In the genomic region with DNA sequence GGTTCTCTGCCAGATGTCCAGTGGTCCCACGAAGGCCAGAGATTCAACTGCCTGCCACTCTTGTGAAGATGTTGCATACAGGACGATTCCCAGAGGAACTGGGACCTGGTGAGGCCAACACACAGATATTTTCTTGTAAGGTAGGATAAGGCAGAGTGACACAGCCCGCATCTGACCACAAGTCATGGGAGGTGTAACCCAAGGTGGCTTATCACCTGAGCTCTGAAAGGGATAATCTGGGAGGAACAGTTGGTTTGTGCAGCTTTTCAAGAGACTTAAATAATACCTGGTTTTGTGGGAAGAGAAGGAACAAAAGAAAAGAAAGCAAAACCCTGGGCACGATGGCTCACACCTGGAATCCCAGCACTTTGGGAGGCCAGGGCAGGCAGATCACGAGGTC, we compare ENCODE assay signal across 2 cellular contexts.
TF ChIP-seq lines count a peak whose summit lies in the region.

No MANE protein-coding gene starts in this region.

TF ChIP-seq in IMR-90, 13 proteins besides CTCF, POLR2A, EP300 and RAD21:
- TF ChIP-seq RFX5 (IDR thresholded peaks at IDR 0.05; ENCODE audit: low read depth, low read length): no peak
- TF ChIP-seq CHD1 (IDR thresholded peaks at IDR 0.05; ENCODE audit: low read depth, low read length): no peak
- no peak for TF ChIP-seq CEBPB (IDR thresholded peaks at IDR 0.05; ENCODE audit: low read depth, low read length)
- no peak for TF ChIP-seq FOS (IDR thresholded peaks at IDR 0.05; ENCODE audit: low read depth, low read length)
- TF ChIP-seq MAFK (IDR thresholded peaks at IDR 0.05; ENCODE audit: low read depth, low read length): no peak
TF ChIP-seq in IMR-90: peak in this region for 0.

TF ChIP-seq in K562, 482 proteins besides CTCF, POLR2A, EP300 and RAD21 (continues in another document):
- TF ChIP-seq, protein P1, sequence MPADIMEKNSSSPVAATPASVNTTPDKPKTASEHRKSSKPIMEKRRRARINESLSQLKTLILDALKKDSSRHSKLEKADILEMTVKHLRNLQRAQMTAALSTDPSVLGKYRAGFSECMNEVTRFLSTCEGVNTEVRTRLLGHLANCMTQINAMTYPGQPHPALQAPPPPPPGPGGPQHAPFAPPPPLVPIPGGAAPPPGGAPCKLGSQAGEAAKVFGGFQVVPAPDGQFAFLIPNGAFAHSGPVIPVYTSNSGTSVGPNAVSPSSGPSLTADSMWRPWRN (IDR thresholded peaks at IDR 0.05; ENCODE audit: low read depth): no peak
- TF ChIP-seq PHF21A (IDR thresholded peaks at IDR 0.05; ENCODE audit: borderline replicate concordance, low read depth): no peak
- no peak for TF ChIP-seq RBM22 (IDR thresholded peaks at IDR 0.05; ENCODE audit: low read depth, low read length, poor library complexity, severe bottlenecking)
- peak; percentile 24; the same call in 1 of the 2 replicates for TF ChIP-seq KLF16 (IDR thresholded peaks at IDR 0.05)
- TF ChIP-seq ETV1 (tag; conservative IDR thresholded peaks at IDR 0.05; ENCODE audit: low read depth): no peak
- no peak for TF ChIP-seq E2F3 (CRISPR knock-in tag; IDR thresholded peaks at IDR 0.05)
- TF ChIP-seq RBM34 (IDR thresholded peaks at IDR 0.05; ENCODE audit: borderline replicate concordance, insufficient read depth, low read length): no peak
- TF ChIP-seq CBFA2T3 (IDR thresholded peaks at IDR 0.05): peak; percentile 87
- TF ChIP-seq, protein P2, sequence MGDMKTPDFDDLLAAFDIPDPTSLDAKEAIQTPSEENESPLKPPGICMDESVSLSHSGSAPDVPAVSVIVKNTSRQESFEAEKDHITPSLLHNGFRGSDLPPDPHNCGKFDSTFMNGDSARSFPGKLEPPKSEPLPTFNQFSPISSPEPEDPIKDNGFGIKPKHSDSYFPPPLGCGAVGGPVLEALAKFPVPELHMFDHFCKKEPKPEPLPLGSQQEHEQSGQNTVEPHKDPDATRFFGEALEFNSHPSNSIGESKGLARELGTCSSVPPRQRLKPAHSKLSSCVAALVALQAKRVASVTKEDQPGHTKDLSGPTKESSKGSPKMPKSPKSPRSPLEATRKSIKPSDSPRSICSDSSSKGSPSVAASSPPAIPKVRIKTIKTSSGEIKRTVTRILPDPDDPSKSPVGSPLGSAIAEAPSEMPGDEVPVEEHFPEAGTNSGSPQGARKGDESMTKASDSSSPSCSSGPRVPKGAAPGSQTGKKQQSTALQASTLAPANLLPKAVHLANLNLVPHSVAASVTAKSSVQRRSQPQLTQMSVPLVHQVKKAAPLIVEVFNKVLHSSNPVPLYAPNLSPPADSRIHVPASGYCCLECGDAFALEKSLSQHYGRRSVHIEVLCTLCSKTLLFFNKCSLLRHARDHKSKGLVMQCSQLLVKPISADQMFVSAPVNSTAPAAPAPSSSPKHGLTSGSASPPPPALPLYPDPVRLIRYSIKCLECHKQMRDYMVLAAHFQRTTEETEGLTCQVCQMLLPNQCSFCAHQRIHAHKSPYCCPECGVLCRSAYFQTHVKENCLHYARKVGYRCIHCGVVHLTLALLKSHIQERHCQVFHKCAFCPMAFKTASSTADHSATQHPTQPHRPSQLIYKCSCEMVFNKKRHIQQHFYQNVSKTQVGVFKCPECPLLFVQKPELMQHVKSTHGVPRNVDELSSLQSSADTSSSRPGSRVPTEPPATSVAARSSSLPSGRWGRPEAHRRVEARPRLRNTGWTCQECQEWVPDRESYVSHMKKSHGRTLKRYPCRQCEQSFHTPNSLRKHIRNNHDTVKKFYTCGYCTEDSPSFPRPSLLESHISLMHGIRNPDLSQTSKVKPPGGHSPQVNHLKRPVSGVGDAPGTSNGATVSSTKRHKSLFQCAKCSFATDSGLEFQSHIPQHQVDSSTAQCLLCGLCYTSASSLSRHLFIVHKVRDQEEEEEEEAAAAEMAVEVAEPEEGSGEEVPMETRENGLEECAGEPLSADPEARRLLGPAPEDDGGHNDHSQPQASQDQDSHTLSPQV (IDR thresholded peaks at IDR 0.05): no peak
- TF ChIP-seq RBM39 (optimal IDR thresholded peaks at IDR 0.05; ENCODE audit: low read depth, low read length): no peak
- TF ChIP-seq, protein P3, sequence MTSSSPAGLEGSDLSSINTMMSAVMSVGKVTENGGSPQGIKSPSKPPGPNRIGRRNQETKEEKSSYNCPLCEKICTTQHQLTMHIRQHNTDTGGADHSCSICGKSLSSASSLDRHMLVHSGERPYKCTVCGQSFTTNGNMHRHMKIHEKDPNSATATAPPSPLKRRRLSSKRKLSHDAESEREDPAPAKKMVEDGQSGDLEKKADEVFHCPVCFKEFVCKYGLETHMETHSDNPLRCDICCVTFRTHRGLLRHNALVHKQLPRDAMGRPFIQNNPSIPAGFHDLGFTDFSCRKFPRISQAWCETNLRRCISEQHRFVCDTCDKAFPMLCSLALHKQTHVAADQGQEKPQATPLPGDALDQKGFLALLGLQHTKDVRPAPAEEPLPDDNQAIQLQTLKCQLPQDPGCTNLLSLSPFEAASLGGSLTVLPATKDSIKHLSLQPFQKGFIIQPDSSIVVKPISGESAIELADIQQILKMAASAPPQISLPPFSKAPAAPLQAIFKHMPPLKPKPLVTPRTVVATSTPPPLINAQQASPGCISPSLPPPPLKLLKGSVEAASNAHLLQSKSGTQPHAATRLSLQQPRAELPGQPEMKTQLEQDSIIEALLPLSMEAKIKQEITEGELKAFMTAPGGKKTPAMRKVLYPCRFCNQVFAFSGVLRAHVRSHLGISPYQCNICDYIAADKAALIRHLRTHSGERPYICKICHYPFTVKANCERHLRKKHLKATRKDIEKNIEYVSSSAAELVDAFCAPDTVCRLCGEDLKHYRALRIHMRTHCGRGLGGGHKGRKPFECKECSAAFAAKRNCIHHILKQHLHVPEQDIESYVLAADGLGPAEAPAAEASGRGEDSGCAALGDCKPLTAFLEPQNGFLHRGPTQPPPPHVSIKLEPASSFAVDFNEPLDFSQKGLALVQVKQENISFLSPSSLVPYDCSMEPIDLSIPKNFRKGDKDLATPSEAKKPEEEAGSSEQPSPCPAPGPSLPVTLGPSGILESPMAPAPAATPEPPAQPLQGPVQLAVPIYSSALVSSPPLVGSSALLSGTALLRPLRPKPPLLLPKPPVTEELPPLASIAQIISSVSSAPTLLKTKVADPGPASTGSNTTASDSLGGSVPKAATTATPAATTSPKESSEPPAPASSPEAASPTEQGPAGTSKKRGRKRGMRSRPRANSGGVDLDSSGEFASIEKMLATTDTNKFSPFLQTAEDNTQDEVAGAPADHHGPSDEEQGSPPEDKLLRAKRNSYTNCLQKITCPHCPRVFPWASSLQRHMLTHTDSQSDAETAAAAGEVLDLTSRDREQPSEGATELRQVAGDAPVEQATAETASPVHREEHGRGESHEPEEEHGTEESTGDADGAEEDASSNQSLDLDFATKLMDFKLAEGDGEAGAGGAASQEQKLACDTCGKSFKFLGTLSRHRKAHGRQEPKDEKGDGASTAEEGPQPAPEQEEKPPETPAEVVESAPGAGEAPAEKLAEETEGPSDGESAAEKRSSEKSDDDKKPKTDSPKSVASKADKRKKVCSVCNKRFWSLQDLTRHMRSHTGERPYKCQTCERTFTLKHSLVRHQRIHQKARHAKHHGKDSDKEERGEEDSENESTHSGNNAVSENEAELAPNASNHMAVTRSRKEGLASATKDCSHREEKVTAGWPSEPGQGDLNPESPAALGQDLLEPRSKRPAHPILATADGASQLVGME (CRISPR knock-in tag; IDR thresholded peaks at IDR 0.05): no peak
- TF ChIP-seq ZNF224 (CRISPR knock-in tag; IDR thresholded peaks at IDR 0.05): no peak
- no peak for TF ChIP-seq GATA2 (CRISPR knock-in tag; IDR thresholded peaks at IDR 0.05)
- TF ChIP-seq SOX6 (IDR thresholded peaks at IDR 0.05): peak; percentile 39
- TF ChIP-seq KLF13 (tag; IDR thresholded peaks at IDR 0.05; ENCODE audit: borderline replicate concordance, low read depth): no peak
- TF ChIP-seq NFIC (IDR thresholded peaks at IDR 0.05): peak; percentile 45; the same call in 1 of the 2 replicates
- TF ChIP-seq CBFA2T2 (conservative IDR thresholded peaks at IDR 0.05): peak; percentile 77
- TF ChIP-seq POLR2AphosphoS5 (IDR thresholded peaks at IDR 0.05; ENCODE audit: control insufficient read depth, insufficient read depth, low read depth, low read length): 0 out of 2 replicates have a peak, but pooled peaks have one; percentile 34
- TF ChIP-seq ELF2 (CRISPR knock-in tag; IDR thresholded peaks at IDR 0.05): no peak
- TF ChIP-seq, protein P4, sequence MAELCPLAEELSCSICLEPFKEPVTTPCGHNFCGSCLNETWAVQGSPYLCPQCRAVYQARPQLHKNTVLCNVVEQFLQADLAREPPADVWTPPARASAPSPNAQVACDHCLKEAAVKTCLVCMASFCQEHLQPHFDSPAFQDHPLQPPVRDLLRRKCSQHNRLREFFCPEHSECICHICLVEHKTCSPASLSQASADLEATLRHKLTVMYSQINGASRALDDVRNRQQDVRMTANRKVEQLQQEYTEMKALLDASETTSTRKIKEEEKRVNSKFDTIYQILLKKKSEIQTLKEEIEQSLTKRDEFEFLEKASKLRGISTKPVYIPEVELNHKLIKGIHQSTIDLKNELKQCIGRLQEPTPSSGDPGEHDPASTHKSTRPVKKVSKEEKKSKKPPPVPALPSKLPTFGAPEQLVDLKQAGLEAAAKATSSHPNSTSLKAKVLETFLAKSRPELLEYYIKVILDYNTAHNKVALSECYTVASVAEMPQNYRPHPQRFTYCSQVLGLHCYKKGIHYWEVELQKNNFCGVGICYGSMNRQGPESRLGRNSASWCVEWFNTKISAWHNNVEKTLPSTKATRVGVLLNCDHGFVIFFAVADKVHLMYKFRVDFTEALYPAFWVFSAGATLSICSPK (IDR thresholded peaks at IDR 0.05; ENCODE audit: borderline replicate concordance): no peak
- no peak for TF ChIP-seq ZNF124 (CRISPR knock-in tag; IDR thresholded peaks at IDR 0.05)
- no peak for TF ChIP-seq MCM2 (IDR thresholded peaks at IDR 0.05; ENCODE audit: low read depth)
- peak; percentile 81 for TF ChIP-seq TCF3 (CRISPR knock-in tag; IDR thresholded peaks at IDR 0.05)
- no peak for TF ChIP-seq LCOR (CRISPR knock-in tag; IDR thresholded peaks at IDR 0.05)
- TF ChIP-seq, protein P5, sequence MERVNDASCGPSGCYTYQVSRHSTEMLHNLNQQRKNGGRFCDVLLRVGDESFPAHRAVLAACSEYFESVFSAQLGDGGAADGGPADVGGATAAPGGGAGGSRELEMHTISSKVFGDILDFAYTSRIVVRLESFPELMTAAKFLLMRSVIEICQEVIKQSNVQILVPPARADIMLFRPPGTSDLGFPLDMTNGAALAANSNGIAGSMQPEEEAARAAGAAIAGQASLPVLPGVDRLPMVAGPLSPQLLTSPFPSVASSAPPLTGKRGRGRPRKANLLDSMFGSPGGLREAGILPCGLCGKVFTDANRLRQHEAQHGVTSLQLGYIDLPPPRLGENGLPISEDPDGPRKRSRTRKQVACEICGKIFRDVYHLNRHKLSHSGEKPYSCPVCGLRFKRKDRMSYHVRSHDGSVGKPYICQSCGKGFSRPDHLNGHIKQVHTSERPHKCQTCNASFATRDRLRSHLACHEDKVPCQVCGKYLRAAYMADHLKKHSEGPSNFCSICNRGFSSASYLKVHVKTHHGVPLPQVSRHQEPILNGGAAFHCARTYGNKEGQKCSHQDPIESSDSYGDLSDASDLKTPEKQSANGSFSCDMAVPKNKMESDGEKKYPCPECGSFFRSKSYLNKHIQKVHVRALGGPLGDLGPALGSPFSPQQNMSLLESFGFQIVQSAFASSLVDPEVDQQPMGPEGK (CRISPR knock-in tag; IDR thresholded peaks at IDR 0.05; ENCODE audit: borderline replicate concordance): no peak
- TF ChIP-seq, protein P6, sequence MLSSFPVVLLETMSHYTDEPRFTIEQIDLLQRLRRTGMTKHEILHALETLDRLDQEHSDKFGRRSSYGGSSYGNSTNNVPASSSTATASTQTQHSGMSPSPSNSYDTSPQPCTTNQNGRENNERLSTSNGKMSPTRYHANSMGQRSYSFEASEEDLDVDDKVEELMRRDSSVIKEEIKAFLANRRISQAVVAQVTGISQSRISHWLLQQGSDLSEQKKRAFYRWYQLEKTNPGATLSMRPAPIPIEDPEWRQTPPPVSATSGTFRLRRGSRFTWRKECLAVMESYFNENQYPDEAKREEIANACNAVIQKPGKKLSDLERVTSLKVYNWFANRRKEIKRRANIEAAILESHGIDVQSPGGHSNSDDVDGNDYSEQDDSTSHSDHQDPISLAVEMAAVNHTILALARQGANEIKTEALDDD (IDR thresholded peaks at IDR 0.05): peak; percentile 48; the same call in 1 of the 2 replicates
- no peak for TF ChIP-seq NCOA4 (IDR thresholded peaks at IDR 0.05; ENCODE audit: partially characterized antibody)
- TF ChIP-seq CTBP1 (IDR thresholded peaks at IDR 0.05; ENCODE audit: borderline replicate concordance): peak; percentile 64
- TF ChIP-seq SRF (CRISPR knock-in tag; IDR thresholded peaks at IDR 0.05): no peak
- TF ChIP-seq, protein P7, sequence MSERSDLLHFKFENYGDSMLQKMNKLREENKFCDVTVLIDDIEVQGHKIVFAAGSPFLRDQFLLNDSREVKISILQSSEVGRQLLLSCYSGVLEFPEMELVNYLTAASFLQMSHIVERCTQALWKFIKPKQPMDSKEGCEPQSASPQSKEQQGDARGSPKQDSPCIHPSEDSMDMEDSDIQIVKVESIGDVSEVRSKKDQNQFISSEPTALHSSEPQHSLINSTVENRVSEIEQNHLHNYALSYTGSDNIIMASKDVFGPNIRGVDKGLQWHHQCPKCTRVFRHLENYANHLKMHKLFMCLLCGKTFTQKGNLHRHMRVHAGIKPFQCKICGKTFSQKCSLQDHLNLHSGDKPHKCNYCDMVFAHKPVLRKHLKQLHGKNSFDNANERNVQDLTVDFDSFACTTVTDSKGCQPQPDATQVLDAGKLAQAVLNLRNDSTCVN (CRISPR knock-in tag; IDR thresholded peaks at IDR 0.05): no peak
- no peak for TF ChIP-seq MYBL2 (IDR thresholded peaks at IDR 0.05; ENCODE audit: low read depth)
- TF ChIP-seq MYBL2 (CRISPR knock-in tag; IDR thresholded peaks at IDR 0.05; ENCODE audit: borderline replicate concordance): no peak
- TF ChIP-seq TOE1 (IDR thresholded peaks at IDR 0.05; ENCODE audit: borderline replicate concordance): no peak
- TF ChIP-seq TOE1 (CRISPR knock-in tag; IDR thresholded peaks at IDR 0.05; ENCODE audit: borderline replicate concordance, low read depth): no peak
- TF ChIP-seq, protein P8, sequence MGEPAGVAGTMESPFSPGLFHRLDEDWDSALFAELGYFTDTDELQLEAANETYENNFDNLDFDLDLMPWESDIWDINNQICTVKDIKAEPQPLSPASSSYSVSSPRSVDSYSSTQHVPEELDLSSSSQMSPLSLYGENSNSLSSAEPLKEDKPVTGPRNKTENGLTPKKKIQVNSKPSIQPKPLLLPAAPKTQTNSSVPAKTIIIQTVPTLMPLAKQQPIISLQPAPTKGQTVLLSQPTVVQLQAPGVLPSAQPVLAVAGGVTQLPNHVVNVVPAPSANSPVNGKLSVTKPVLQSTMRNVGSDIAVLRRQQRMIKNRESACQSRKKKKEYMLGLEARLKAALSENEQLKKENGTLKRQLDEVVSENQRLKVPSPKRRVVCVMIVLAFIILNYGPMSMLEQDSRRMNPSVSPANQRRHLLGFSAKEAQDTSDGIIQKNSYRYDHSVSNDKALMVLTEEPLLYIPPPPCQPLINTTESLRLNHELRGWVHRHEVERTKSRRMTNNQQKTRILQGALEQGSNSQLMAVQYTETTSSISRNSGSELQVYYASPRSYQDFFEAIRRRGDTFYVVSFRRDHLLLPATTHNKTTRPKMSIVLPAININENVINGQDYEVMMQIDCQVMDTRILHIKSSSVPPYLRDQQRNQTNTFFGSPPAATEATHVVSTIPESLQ (CRISPR knock-in tag; IDR thresholded peaks at IDR 0.05): no peak
- TF ChIP-seq ZNF384 (IDR thresholded peaks at IDR 0.05; ENCODE audit: low read depth, low read length): no peak
- TF ChIP-seq ZNF717 (CRISPR knock-in tag; IDR thresholded peaks at IDR 0.05): no peak
- no peak for TF ChIP-seq SRSF7 (optimal IDR thresholded peaks at IDR 0.05; ENCODE audit: low read depth, low read length)
- TF ChIP-seq CBX2 (IDR thresholded peaks at IDR 0.05; ENCODE audit: insufficient read depth, low read length, poor library complexity, severe bottlenecking): no peak
- TF ChIP-seq FIP1L1 (IDR thresholded peaks at IDR 0.05; ENCODE audit: low read depth, low read length, poor library complexity, severe bottlenecking): no peak
- no peak for TF ChIP-seq ZFX (CRISPR knock-in tag; IDR thresholded peaks at IDR 0.05)
